In the genomic region with DNA sequence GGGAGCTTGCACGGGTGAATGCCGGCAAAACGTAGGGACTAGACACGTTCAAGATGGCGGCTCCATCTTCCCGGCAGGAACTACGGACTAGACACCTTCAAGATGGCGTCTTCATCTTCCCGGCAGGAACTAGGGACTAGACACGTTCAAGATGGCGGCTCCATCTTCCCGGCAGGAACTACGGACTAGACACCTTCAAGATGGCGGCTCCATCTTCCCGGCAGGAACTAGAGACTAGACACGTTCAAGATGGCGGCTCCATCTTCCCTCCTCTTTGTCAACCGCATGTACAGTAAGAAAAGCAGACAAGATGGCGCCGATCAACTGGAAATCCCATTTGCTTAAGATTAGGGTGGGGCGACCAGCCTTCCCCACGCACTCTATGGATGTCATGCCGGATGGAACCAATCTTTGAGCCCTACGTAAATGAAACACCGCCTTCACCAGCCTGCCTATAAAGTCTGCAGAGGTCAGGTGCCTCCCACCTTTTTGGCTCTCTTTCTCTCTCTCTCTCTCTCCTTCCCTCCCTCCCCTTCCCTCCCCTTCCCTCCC, we compare ENCODE assay signal across 1 cellular context.
TF ChIP-seq lines count a peak whose summit lies in the region.

No MANE protein-coding gene starts in this region.

TF ChIP-seq in K562, 482 proteins besides CTCF, POLR2A, EP300 and RAD21 (continued from another document and continues in another):
- TF ChIP-seq, protein P1, sequence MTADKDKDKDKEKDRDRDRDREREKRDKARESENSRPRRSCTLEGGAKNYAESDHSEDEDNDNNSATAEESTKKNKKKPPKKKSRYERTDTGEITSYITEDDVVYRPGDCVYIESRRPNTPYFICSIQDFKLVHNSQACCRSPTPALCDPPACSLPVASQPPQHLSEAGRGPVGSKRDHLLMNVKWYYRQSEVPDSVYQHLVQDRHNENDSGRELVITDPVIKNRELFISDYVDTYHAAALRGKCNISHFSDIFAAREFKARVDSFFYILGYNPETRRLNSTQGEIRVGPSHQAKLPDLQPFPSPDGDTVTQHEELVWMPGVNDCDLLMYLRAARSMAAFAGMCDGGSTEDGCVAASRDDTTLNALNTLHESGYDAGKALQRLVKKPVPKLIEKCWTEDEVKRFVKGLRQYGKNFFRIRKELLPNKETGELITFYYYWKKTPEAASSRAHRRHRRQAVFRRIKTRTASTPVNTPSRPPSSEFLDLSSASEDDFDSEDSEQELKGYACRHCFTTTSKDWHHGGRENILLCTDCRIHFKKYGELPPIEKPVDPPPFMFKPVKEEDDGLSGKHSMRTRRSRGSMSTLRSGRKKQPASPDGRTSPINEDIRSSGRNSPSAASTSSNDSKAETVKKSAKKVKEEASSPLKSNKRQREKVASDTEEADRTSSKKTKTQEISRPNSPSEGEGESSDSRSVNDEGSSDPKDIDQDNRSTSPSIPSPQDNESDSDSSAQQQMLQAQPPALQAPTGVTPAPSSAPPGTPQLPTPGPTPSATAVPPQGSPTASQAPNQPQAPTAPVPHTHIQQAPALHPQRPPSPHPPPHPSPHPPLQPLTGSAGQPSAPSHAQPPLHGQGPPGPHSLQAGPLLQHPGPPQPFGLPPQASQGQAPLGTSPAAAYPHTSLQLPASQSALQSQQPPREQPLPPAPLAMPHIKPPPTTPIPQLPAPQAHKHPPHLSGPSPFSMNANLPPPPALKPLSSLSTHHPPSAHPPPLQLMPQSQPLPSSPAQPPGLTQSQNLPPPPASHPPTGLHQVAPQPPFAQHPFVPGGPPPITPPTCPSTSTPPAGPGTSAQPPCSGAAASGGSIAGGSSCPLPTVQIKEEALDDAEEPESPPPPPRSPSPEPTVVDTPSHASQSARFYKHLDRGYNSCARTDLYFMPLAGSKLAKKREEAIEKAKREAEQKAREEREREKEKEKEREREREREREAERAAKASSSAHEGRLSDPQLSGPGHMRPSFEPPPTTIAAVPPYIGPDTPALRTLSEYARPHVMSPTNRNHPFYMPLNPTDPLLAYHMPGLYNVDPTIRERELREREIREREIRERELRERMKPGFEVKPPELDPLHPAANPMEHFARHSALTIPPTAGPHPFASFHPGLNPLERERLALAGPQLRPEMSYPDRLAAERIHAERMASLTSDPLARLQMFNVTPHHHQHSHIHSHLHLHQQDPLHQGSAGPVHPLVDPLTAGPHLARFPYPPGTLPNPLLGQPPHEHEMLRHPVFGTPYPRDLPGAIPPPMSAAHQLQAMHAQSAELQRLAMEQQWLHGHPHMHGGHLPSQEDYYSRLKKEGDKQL (CRISPR knock-in tag; IDR thresholded peaks at IDR 0.05; ENCODE audit: borderline replicate concordance) = no peak
- peak; percentile 75 for TF ChIP-seq FOXJ2 (tag; IDR thresholded peaks at IDR 0.05)
- TF ChIP-seq RBM15 (IDR thresholded peaks at IDR 0.05; ENCODE audit: insufficient read depth, low read length) = no peak
- no peak for TF ChIP-seq RBM25 (IDR thresholded peaks at IDR 0.05; ENCODE audit: low read depth, low read length, severe bottlenecking)
- TF ChIP-seq E2F3 (CRISPR knock-in tag; IDR thresholded peaks at IDR 0.05) = no peak
- TF ChIP-seq, protein P2, sequence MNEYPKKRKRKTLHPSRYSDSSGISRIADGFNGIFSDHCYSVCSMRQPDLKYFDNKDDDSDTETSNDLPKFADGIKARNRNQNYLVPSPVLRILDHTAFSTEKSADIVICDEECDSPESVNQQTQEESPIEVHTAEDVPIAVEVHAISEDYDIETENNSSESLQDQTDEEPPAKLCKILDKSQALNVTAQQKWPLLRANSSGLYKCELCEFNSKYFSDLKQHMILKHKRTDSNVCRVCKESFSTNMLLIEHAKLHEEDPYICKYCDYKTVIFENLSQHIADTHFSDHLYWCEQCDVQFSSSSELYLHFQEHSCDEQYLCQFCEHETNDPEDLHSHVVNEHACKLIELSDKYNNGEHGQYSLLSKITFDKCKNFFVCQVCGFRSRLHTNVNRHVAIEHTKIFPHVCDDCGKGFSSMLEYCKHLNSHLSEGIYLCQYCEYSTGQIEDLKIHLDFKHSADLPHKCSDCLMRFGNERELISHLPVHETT (CRISPR knock-in tag; conservative IDR thresholded peaks at IDR 0.05 in 1 of 2, IDR thresholded peaks at IDR 0.05 in 1 of 2) = peak in 1 of 2 experiments; percentile 87; a peak in 2 of 4 replicates
- TF ChIP-seq DDX20 (tag; IDR thresholded peaks at IDR 0.05; ENCODE audit: low read depth) = no peak
- no peak for TF ChIP-seq ZNF165 (CRISPR knock-in tag; IDR thresholded peaks at IDR 0.05; ENCODE audit: borderline replicate concordance)
- no peak for TF ChIP-seq LEF1 (IDR thresholded peaks at IDR 0.05)
- TF ChIP-seq ZNF12 (CRISPR knock-in tag; IDR thresholded peaks at IDR 0.05) = no peak
- no peak for TF ChIP-seq BCOR (IDR thresholded peaks at IDR 0.05)
- no peak for TF ChIP-seq IRF2 (CRISPR knock-in tag; IDR thresholded peaks at IDR 0.05)
- TF ChIP-seq SIX5 (IDR thresholded peaks at IDR 0.05; ENCODE audit: borderline replicate concordance in 1 of 2, insufficient read depth in 1 of 2, low read depth in 1 of 2, low read length in 2 of 2) = peak; percentile 62 to 64
- TF ChIP-seq CCNT2 (IDR thresholded peaks at IDR 0.05; ENCODE audit: borderline replicate concordance, extremely low read depth, insufficient read length, low read depth, low read length) = no peak
- peak; percentile 65 to 73 for TF ChIP-seq NRF1 (conservative IDR thresholded peaks at IDR 0.05 in 1 of 2, IDR thresholded peaks at IDR 0.05 in 1 of 2)
- TF ChIP-seq DACH1 (IDR thresholded peaks at IDR 0.05; ENCODE audit: partially characterized antibody) = no peak
- TF ChIP-seq, protein P3, sequence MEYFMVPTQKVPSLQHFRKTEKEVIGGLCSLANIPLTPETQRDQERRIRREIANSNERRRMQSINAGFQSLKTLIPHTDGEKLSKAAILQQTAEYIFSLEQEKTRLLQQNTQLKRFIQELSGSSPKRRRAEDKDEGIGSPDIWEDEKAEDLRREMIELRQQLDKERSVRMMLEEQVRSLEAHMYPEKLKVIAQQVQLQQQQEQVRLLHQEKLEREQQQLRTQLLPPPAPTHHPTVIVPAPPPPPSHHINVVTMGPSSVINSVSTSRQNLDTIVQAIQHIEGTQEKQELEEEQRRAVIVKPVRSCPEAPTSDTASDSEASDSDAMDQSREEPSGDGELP (CRISPR knock-in tag; IDR thresholded peaks at IDR 0.05; ENCODE audit: borderline replicate concordance) = peak; percentile 75; the same call in 1 of the 2 replicates
- no peak for TF ChIP-seq ZNF445 (CRISPR knock-in tag; IDR thresholded peaks at IDR 0.05; ENCODE audit: low read depth)
- TF ChIP-seq MTA1 (IDR thresholded peaks at IDR 0.05; ENCODE audit: borderline replicate concordance) = peak; percentile 56; the same call in 1 of the 2 replicates
- peak; percentile 74; the same call in 1 of the 2 replicates for TF ChIP-seq ZNF589 (CRISPR knock-in tag; IDR thresholded peaks at IDR 0.05; ENCODE audit: low read depth)
- TF ChIP-seq, protein P4, sequence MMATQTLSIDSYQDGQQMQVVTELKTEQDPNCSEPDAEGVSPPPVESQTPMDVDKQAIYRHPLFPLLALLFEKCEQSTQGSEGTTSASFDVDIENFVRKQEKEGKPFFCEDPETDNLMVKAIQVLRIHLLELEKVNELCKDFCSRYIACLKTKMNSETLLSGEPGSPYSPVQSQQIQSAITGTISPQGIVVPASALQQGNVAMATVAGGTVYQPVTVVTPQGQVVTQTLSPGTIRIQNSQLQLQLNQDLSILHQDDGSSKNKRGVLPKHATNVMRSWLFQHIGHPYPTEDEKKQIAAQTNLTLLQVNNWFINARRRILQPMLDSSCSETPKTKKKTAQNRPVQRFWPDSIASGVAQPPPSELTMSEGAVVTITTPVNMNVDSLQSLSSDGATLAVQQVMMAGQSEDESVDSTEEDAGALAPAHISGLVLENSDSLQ (IDR thresholded peaks at IDR 0.05) = peak; percentile 75
- peak; percentile 69 for TF ChIP-seq ETV5 (CRISPR knock-in tag; IDR thresholded peaks at IDR 0.05; ENCODE audit: low read depth)
- TF ChIP-seq PHF8 (IDR thresholded peaks at IDR 0.05; ENCODE audit: borderline replicate concordance, low read length) = peak; percentile 22; the same call in 1 of the 2 replicates
- TF ChIP-seq CREB1 (IDR thresholded peaks at IDR 0.05) = no peak
- peak; percentile 63 for TF ChIP-seq CREB1 (CRISPR knock-in tag; IDR thresholded peaks at IDR 0.05)
- TF ChIP-seq TARDBP (IDR thresholded peaks at IDR 0.05) = no peak
- TF ChIP-seq U2AF2 (optimal IDR thresholded peaks at IDR 0.05; ENCODE audit: low read depth, low read length) = no peak
- TF ChIP-seq ZNF197 (CRISPR knock-in tag; IDR thresholded peaks at IDR 0.05; ENCODE audit: low read depth) = peak; percentile 86; the same call in 1 of the 2 replicates
- peak; percentile 46; the same call in 1 of the 2 replicates for TF ChIP-seq POLR2AphosphoS5 (IDR thresholded peaks at IDR 0.05; ENCODE audit: control insufficient read depth, insufficient read depth, low read depth, low read length)
- 0 out of 2 replicates have a peak, but pooled peaks have one; percentile 40 for TF ChIP-seq NBN (IDR thresholded peaks at IDR 0.05; ENCODE audit: low read depth)
- no peak for TF ChIP-seq HMG20B (CRISPR knock-in tag; IDR thresholded peaks at IDR 0.05)
- TF ChIP-seq BACH1 (tag; IDR thresholded peaks at IDR 0.05) = peak; percentile 76; the same call in 1 of the 2 replicates
- 0 out of 2 replicates have a peak, but pooled peaks have one; percentile 34 for TF ChIP-seq GTF2E2 (tag; IDR thresholded peaks at IDR 0.05)
- no peak for TF ChIP-seq RBM14 (IDR thresholded peaks at IDR 0.05; ENCODE audit: borderline replicate concordance, insufficient read depth, low read depth, low read length)
- TF ChIP-seq JUND (IDR thresholded peaks at IDR 0.05; ENCODE audit: borderline replicate concordance, low read depth, low read length) = 0 out of 2 replicates have a peak, but pooled peaks have one; percentile 3
- TF ChIP-seq JUND (tag; IDR thresholded peaks at IDR 0.05; ENCODE audit: borderline replicate concordance, low read depth, low read length) = peak; percentile 59; the same call in 2 of the 3 replicates
- no peak for TF ChIP-seq PHTF2 (CRISPR knock-in tag; IDR thresholded peaks at IDR 0.05)
- no peak for TF ChIP-seq ETS2 (tag; IDR thresholded peaks at IDR 0.05; ENCODE audit: borderline replicate concordance, poor library complexity, severe bottlenecking)
- TF ChIP-seq, protein P5, sequence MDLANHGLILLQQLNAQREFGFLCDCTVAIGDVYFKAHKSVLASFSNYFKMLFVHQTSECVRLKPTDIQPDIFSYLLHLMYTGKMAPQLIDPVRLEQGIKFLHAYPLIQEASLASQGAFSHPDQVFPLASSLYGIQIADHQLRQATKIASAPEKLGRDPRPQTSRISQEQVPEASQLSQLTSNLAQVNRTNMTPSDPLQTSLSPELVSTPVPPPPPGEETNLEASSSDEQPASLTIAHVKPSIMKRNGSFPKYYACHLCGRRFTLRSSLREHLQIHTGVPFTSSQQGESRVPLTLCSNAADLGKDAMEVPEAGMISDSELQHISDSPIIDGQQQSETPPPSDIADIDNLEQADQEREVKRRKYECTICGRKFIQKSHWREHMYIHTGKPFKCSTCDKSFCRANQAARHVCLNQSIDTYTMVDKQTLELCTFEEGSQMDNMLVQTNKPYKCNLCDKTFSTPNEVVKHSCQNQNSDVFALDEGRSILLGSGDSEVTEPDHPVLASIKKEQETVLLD (IDR thresholded peaks at IDR 0.05) = no peak
- TF ChIP-seq, protein P6, sequence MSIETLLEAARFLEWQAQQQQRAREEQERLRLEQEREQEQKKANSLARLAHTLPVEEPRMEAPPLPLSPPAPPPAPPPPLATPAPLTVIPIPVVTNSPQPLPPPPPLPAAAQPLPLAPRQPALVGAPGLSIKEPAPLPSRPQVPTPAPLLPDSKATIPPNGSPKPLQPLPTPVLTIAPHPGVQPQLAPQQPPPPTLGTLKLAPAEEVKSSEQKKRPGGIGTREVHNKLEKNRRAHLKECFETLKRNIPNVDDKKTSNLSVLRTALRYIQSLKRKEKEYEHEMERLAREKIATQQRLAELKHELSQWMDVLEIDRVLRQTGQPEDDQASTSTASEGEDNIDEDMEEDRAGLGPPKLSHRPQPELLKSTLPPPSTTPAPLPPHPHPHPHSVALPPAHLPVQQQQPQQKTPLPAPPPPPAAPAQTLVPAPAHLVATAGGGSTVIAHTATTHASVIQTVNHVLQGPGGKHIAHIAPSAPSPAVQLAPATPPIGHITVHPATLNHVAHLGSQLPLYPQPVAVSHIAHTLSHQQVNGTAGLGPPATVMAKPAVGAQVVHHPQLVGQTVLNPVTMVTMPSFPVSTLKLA (conservative IDR thresholded peaks at IDR 0.05) = peak in 1 of 2 experiments; percentile 9; a peak in 1 of 4 replicates
- TF ChIP-seq GATAD2B (IDR thresholded peaks at IDR 0.05; ENCODE audit: borderline replicate concordance) = no peak
- TF ChIP-seq TBP (optimal IDR thresholded peaks at IDR 0.05; ENCODE audit: low read depth, low read length) = peak; percentile 49
- peak; percentile 74 for TF ChIP-seq NR2C1 (IDR thresholded peaks at IDR 0.05)
- peak; percentile 80 for TF ChIP-seq NR2C1 (tag; IDR thresholded peaks at IDR 0.05)
- no peak for TF ChIP-seq FOS (IDR thresholded peaks at IDR 0.05; ENCODE audit: extremely low read depth, insufficient read length)
- TF ChIP-seq, protein P7, sequence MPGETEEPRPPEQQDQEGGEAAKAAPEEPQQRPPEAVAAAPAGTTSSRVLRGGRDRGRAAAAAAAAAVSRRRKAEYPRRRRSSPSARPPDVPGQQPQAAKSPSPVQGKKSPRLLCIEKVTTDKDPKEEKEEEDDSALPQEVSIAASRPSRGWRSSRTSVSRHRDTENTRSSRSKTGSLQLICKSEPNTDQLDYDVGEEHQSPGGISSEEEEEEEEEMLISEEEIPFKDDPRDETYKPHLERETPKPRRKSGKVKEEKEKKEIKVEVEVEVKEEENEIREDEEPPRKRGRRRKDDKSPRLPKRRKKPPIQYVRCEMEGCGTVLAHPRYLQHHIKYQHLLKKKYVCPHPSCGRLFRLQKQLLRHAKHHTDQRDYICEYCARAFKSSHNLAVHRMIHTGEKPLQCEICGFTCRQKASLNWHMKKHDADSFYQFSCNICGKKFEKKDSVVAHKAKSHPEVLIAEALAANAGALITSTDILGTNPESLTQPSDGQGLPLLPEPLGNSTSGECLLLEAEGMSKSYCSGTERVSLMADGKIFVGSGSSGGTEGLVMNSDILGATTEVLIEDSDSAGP (CRISPR knock-in tag; IDR thresholded peaks at IDR 0.05) = no peak
- 0 out of 2 replicates have a peak, but pooled peaks have one; percentile 23 for TF ChIP-seq MEF2D (tag; conservative IDR thresholded peaks at IDR 0.05; ENCODE audit: low read depth)
